11 cellular contexts compared by ENCODE assay signal in the genomic region with DNA sequence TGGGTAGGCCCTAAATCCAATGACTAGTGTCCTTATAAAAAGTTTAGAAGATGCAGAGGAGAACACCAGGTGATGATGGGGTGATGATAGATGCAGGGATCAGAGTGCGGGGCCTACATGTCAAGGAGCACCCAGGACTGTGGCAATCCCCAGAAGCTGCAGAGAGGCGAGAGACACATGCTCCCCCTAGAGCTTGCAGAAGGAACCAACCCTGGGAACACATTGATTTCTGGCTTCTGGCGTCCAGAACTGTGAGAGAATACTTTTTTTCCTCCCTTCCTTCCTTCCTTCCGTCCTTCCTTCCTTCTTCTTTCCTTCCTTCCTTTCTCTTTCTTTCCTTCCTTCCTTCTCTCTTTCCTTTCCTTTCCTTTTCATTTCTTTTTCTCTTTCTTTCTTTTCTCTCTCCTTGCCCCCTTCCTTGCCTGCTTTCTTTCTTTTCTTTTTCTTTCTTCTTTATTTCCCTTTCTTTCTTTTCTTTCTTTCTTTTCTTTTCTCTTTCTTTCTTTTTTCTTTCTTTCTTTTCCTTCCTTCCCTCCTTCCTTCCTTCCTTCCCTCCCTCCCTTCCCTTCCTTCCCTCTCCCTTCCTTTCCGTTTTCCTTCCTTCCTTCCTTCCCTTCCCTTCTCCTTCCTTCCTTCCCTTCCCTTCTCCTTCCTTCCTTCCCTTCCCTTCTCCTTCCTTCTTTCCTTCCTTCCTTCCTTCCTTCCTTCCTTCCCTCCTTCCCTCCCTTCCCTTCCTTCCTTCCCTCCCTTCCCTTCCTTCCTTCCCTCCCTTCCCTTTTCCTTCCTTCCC.
DNase-seq lines count a peak whose midpoint lies in the region; ATAC-seq and TF ChIP-seq lines count a peak whose summit lies in the region.
"Had no signal": no experiment of that assay in that cellular context is flagged by ENCODE, and none has a peak within 500 bp of the region (broad histone marks: within the 10 kb centered on the region; RNA-seq: fewer than 3 reads in every experiment).

No MANE protein-coding gene starts in this region.

- H3K36me3 ChIP-seq in BE2C (no peaks in the 10 kb centered on the region), H7 (replicated peaks; ENCODE audit: control insufficient read depth, insufficient read depth, low read length) (no peaks in the 10 kb centered on the region), prostate gland (no peaks in the 10 kb centered on the region)
- H3K36me3 ChIP-seq: heart left ventricle had no signal

- POLR2A ChIA-PET in RWPE1 (lab: Yijun Ruan, JAX; ENCODE audit: low non-redundant PET) = interaction anchor here (0.6 kb wide), 1 partner anchor 9 kb away, joined by 3 read pairs; no protein-coding TSS in a partner anchor

- TF ChIP-seq POLR2A in prostate gland (IDR thresholded peaks at IDR 0.05) = no peak

- H3K4me1 ChIP-seq in BE2C (no peaks in the 10 kb centered on the region), prostate gland (replicated peaks) (no peaks in the 10 kb centered on the region)
- H3K4me1 ChIP-seq: heart left ventricle had no signal

- H3K27ac ChIP-seq in RWPE1 (no peak overlapping the region), prostate gland (no peak overlapping the region)
- H3K27ac ChIP-seq: heart left ventricle had no signal

- WGBS in prostate gland = 67% methylated on average over 5 of the region's 5 CpGs

- H3K27me3 ChIP-seq in BE2C = no peaks in the 10 kb centered on the region
- H3K27me3 ChIP-seq in H7 (ENCODE audit: control insufficient read depth, insufficient read depth, low read length) = no peaks in the 10 kb centered on the region
- no peaks in the 10 kb centered on the region for H3K27me3 ChIP-seq in prostate gland (replicated peaks; ENCODE audit: insufficient read depth)
- H3K27me3 ChIP-seq: heart left ventricle had no signal

- TF ChIP-seq CTCF in BE2C (IDR thresholded peaks at IDR 0.05; ENCODE audit: low read depth, low read length) = peak; percentile 32
- TF ChIP-seq CTCF in RWPE1 (conservative IDR thresholded peaks at IDR 0.05; ENCODE audit: low read depth) = 0 out of 2 replicates have a peak, but pooled peaks have one; percentile 13
- no peak for TF ChIP-seq CTCF in prostate gland (IDR thresholded peaks at IDR 0.05)

- CTCF ChIA-PET in RWPE1 (lab: Yijun Ruan, JAX) = interaction anchor here (0.6 kb wide), 2 partner anchors 658 to 896 kb away, joined by 3 to 4 read pairs; no protein-coding TSS in a partner anchor

- ATAC-seq in left colon = no peak
- ATAC-seq: heart left ventricle had no signal

- intact Hi-C loops in left colon (cut with DNase I, micrococcal nuclease) = no loop called here
- intact Hi-C loops in prostate gland (cut with DNase I) = no loop called here

- no peak for DNase-seq in BE2C
- peak; percentile 44 for DNase-seq in H7
- DNase-seq in RWPE1 (ENCODE audit: low spot score) = no peak
- peak; percentile 20 for DNase-seq in kidney tubule cell (ENCODE audit: low spot score)
- no peak for DNase-seq in left colon
- DNase-seq in activated T-cell treated with anti-CD3 and anti-CD28 coated beads, Interleukin-2, amount 50 U/mL, for 1 hour = no peak
- no peak for DNase-seq in prostate gland (ENCODE audit: low spot score)
- DNase-seq in stimulated activated CD4-positive, alpha-beta T cell treated with anti-CD3 and anti-CD28 coated beads, Interleukin-12 subunit alpha, Interleukin-12 subunit beta, amount 100 ng/mL, for 4 hours = no peak
- DNase-seq: activated naive CD4-positive, alpha-beta T cell treated with anti-CD3 and anti-CD28 coated beads, Interleukin-2, amount 10 ng/mL, durations not matched to agents 7 days and 5 days; heart left ventricle; SHP77 treated with DMSO at 0.1 percent for 48 hours had no signal

- H3K9me3 ChIP-seq in BE2C (no peaks in the 10 kb centered on the region), prostate gland (no peaks in the 10 kb centered on the region)

- no peak overlapping the region for H3K4me3 ChIP-seq in BE2C (ENCODE audit: low read depth, low read length)
- H3K4me3 ChIP-seq in H7 (ENCODE audit: insufficient read depth, low read depth, low read length) = no peak overlapping the region
- H3K4me3 ChIP-seq in prostate gland = no peak overlapping the region
- H3K4me3 ChIP-seq: heart left ventricle had no signal

Comparison
In these comparisons a context has a peak if more than half of its experiments do, and no peak if none do; other contexts are left out.
1. DNase-seq: peak in H7 (single experiment) and kidney tubule cell (single experiment); none in BE2C (single experiment), RWPE1 (single experiment), left colon (0 of 2), activated T-cell treated with anti-CD3 and anti-CD28 coated beads, Interleukin-2, amount 50 U/mL, for 1 hour (single experiment), prostate gland (single experiment) and stimulated activated CD4-positive, alpha-beta T cell treated with anti-CD3 and anti-CD28 coated beads, Interleukin-12 subunit alpha, Interleukin-12 subunit beta, amount 100 ng/mL, for 4 hours (single experiment).
2. CTCF ChIP-seq: peak in BE2C (single experiment) and RWPE1 (single experiment); none in prostate gland (0 of 4).